1 cellular context compared by ENCODE assay signal in genomic region chr1:1231400-1232223, GRCh38.
A peak's percentile ranks its signal among the peaks of the same experiment; 100 is the strongest.
TF ChIP-seq lines count a peak whose summit lies in the region.

SDF4 (minus strand) TSS chr1:1232001; CDS start chr1:1228772, 3,229 bp downstream.

TF ChIP-seq in K562, 482 proteins besides CTCF, POLR2A, EP300 and RAD21 (continued from another document and continues in another):
- TF ChIP-seq CUX1 (CRISPR knock-in tag; IDR thresholded peaks at IDR 0.05): no peak
- no peak for TF ChIP-seq SRSF9 (IDR thresholded peaks at IDR 0.05; ENCODE audit: borderline replicate concordance, low read depth, low read length)
- peak; percentile 88 for TF ChIP-seq RBM22 (IDR thresholded peaks at IDR 0.05; ENCODE audit: low read depth, low read length, poor library complexity, severe bottlenecking)
- TF ChIP-seq CCNT2 (IDR thresholded peaks at IDR 0.05; ENCODE audit: borderline replicate concordance, extremely low read depth, insufficient read length, low read depth, low read length): peak; percentile 52
- no peak; a peak in 1 of 4 replicates for TF ChIP-seq ZMIZ1 (IDR thresholded peaks at IDR 0.05; ENCODE audit: low read depth in 2 of 2, low read length in 2 of 2)
- TF ChIP-seq CBFA2T2 (conservative IDR thresholded peaks at IDR 0.05): peak; percentile 70
- TF ChIP-seq CSDE1 (IDR thresholded peaks at IDR 0.05): peak in 1 of 2 experiments; percentile 75; a peak in 2 of 4 replicates
- TF ChIP-seq AFF1 (IDR thresholded peaks at IDR 0.05; ENCODE audit: low read depth in 1 of 2, partially characterized antibody in 2 of 2): no peak
- peak; percentile 80 for TF ChIP-seq BRD4 (IDR thresholded peaks at IDR 0.05)
- no peak for TF ChIP-seq ZNF280B (CRISPR knock-in tag; IDR thresholded peaks at IDR 0.05)
- TF ChIP-seq FIP1L1 (IDR thresholded peaks at IDR 0.05; ENCODE audit: low read depth, low read length, poor library complexity, severe bottlenecking): peak; percentile 76
- TF ChIP-seq TCFL5 (CRISPR knock-in tag; conservative IDR thresholded peaks at IDR 0.05): no peak
- peak; percentile 58 for TF ChIP-seq VEZF1 (CRISPR knock-in tag; IDR thresholded peaks at IDR 0.05)
- TF ChIP-seq KLF13 (tag; IDR thresholded peaks at IDR 0.05; ENCODE audit: borderline replicate concordance, low read depth): 0 out of 2 replicates have a peak, but pooled peaks have one; percentile 53
- no peak for TF ChIP-seq SP2 (IDR thresholded peaks at IDR 0.05; ENCODE audit: extremely low read depth, low read depth, low read length, poor library complexity, severe bottlenecking)
- no peak for TF ChIP-seq ZNF561 (CRISPR knock-in tag; conservative IDR thresholded peaks at IDR 0.05)
- peak; percentile 87 to 92 for TF ChIP-seq MAZ (CRISPR knock-in tag; conservative IDR thresholded peaks at IDR 0.05 in 1 of 2, IDR thresholded peaks at IDR 0.05 in 1 of 2)
- peak; percentile 63 for TF ChIP-seq SOX6 (IDR thresholded peaks at IDR 0.05)
- TF ChIP-seq DEAF1 (CRISPR knock-in tag; IDR thresholded peaks at IDR 0.05): no peak
- peak; percentile 25; the same call in 1 of the 2 replicates for TF ChIP-seq KLF6 (CRISPR knock-in tag; IDR thresholded peaks at IDR 0.05; ENCODE audit: borderline replicate concordance)
- no peak for TF ChIP-seq ZC3H11A (IDR thresholded peaks at IDR 0.05; ENCODE audit: low read depth, low read length)
- no peak for TF ChIP-seq COPS2 (conservative IDR thresholded peaks at IDR 0.05)
- no peak for TF ChIP-seq RBM39 (optimal IDR thresholded peaks at IDR 0.05; ENCODE audit: low read depth, low read length)
- no peak for TF ChIP-seq PHB2 (IDR thresholded peaks at IDR 0.05; ENCODE audit: low read depth)
- TF ChIP-seq ZNF696 (CRISPR knock-in tag; conservative IDR thresholded peaks at IDR 0.05): no peak
- TF ChIP-seq MTA1 (IDR thresholded peaks at IDR 0.05; ENCODE audit: borderline replicate concordance): no peak
- no peak for TF ChIP-seq SLC30A9 (CRISPR knock-in tag; IDR thresholded peaks at IDR 0.05)
- TF ChIP-seq ZEB2 (IDR thresholded peaks at IDR 0.05): no peak
- TF ChIP-seq CREB1 (IDR thresholded peaks at IDR 0.05): peak; percentile 82
- TF ChIP-seq CREB1 (CRISPR knock-in tag; IDR thresholded peaks at IDR 0.05): peak; percentile 82
- TF ChIP-seq POLR2AphosphoS5 (IDR thresholded peaks at IDR 0.05; ENCODE audit: control insufficient read depth, insufficient read depth, low read depth, low read length): peak; percentile 89
- no peak for TF ChIP-seq ZNF277 (CRISPR knock-in tag; IDR thresholded peaks at IDR 0.05; ENCODE audit: borderline replicate concordance)
- no peak for TF ChIP-seq MTA2 (IDR thresholded peaks at IDR 0.05; ENCODE audit: low read depth)
- TF ChIP-seq KDM4B (IDR thresholded peaks at IDR 0.05; ENCODE audit: borderline replicate concordance in 2 of 2, low read depth in 1 of 2): peak in 1 of 2 experiments; percentile 74; a peak in 1 of 4 replicates
- TF ChIP-seq PYGO2 (tag; IDR thresholded peaks at IDR 0.05): no peak
- no peak for TF ChIP-seq BCOR (IDR thresholded peaks at IDR 0.05)
- TF ChIP-seq SMARCE1 (IDR thresholded peaks at IDR 0.05): no peak
- no peak for TF ChIP-seq ZNF780A (CRISPR knock-in tag; IDR thresholded peaks at IDR 0.05)
